Comparison of ENCODE assay signal across 29 cellular contexts in the genomic region with DNA sequence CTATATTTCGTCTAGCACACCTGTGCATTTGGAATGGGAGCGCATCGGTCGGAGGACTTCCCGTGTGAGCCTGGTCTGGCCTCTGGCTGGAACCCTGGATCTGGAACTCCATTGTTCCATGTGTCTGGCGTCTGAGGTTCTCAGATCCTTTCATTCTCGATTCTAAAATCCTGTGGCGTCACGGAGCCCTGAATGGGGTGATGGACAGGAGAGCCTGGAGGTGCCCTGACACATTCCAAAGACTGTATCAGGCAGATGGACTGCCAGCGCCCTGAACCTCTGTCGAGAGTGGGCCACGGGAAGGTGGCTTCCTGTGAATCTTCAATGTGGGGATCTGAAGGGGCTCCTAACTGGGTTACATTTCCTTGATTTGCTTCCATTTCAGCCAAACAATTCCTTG.
"Had no signal": no experiment of that assay in that cellular context is flagged by ENCODE, and none has a peak within 500 bp of the region (broad histone marks: within the 10 kb centered on the region; RNA-seq: fewer than 3 reads in every experiment).

No MANE protein-coding gene starts in this region.

- H3K36me3 ChIP-seq: brain microvascular endothelial cell, MG63 had no signal

- H3K27ac Mint-ChIP-seq: activated CD8-positive, alpha-beta T cell treated with anti-CD3 and anti-CD28 coated beads, Interleukin-2, amount 10 ng/mL, durations not matched to agents 7 days and 5 days; activated naive CD4-positive, alpha-beta T cell treated with anti-CD3 and anti-CD28 coated beads, Interleukin-2, amount 50 U/mL, for 72 hours; IgD-negative memory B cell; T-helper 1 cell treated with Interleukin-12 subunit alpha and Interleukin-12 subunit beta and Interleukin-4 antibody, amounts not matched to agents 30 μg/mL and 1 μg/mL, for 36 hours; WTC11 had no signal

- H3K27ac ChIP-seq: brain microvascular endothelial cell, KMS-11 had no signal

- H3K4me3 Mint-ChIP-seq: activated CD8-positive, alpha-beta T cell treated with anti-CD3 and anti-CD28 coated beads, Interleukin-2, amount 10 ng/mL, durations not matched to agents 7 days and 5 days; IgD-negative memory B cell; T-helper 1 cell treated with Interleukin-12 subunit alpha and Interleukin-12 subunit beta and Interleukin-4 antibody, amounts not matched to agents 30 μg/mL and 1 μg/mL, for 36 hours; WTC11 had no signal

- H3K4me1 Mint-ChIP-seq: IgD-negative memory B cell had no signal

- H3K4me3 ChIP-seq: MG63 had no signal

- H3K9me3 ChIP-seq: MG63 had no signal

- DNase-seq: activated CD4-positive, alpha-beta T cell treated with anti-CD3 and anti-CD28 coated beads for 48 hours; activated CD4-positive, alpha-beta T cell treated with anti-CD3 and anti-CD28 coated beads, Interleukin-2, amount 50 U/mL, for 4 hours; activated CD4-positive, CD25-positive, alpha-beta regulatory T cell treated with anti-CD3 and anti-CD28 coated beads, Interleukin-2, amount 50 U/mL, for 72 hours; activated CD8-positive, alpha-beta memory T cell treated with anti-CD3 and anti-CD28 coated beads, Interleukin-2, amount 50 U/mL, for 48 hours; activated CD8-positive, alpha-beta T cell treated with anti-CD3 and anti-CD28 coated beads, Interleukin-2, amount 10 ng/mL, durations not matched to agents 7 days and 5 days; activated effector memory CD4-positive, alpha-beta T cell treated with Interleukin-2 at 50 U/mL for 16 hours; activated naive CD4-positive, alpha-beta T cell treated with Interleukin-2 at 50 U/mL for 16 hours; activated T-cell treated with anti-CD3 and anti-CD28 coated beads, Interleukin-2, amount 50 U/mL, for 1 hour; brain microvascular endothelial cell; MG63; MV-4-11; NCI-H1092 treated with DMSO at 0.1 percent for 48 hours; NCI-H1417 treated with DMSO at 0.1 percent for 48 hours; NCI-H1694; NCI-H2029; NCI-H2107; NCI-H2171 treated with DMSO at 0.1 percent for 48 hours; NCI-H226; NCI-H510A; NCI-H82; OCI-M1; SHP77; T-helper 9 cell had no signal

- H3K4me2 ChIP-seq: KMS-11 had no signal

- H3K9ac ChIP-seq: KMS-11 had no signal

- H3K27me3 ChIP-seq: brain microvascular endothelial cell had no signal

- H3K36me3 Mint-ChIP-seq: activated naive CD4-positive, alpha-beta T cell treated with anti-CD3 and anti-CD28 coated beads, Interleukin-2, amount 50 U/mL, for 72 hours; WTC11 had no signal

- H3K9me3 Mint-ChIP-seq: activated naive CD4-positive, alpha-beta T cell treated with anti-CD3 and anti-CD28 coated beads, Interleukin-2, amount 50 U/mL, for 72 hours; IgD-negative memory B cell; T-helper 1 cell treated with Interleukin-12 subunit alpha and Interleukin-12 subunit beta and Interleukin-4 antibody, amounts not matched to agents 30 μg/mL and 1 μg/mL, for 36 hours; WTC11 had no signal

- ATAC-seq: activated CD8-positive, alpha-beta T cell treated with anti-CD3 and anti-CD28 coated beads, Interleukin-2, amount 10 ng/mL, durations not matched to agents 7 days and 5 days; activated naive CD4-positive, alpha-beta T cell treated with anti-CD3 and anti-CD28 coated beads, Interleukin-2, amount 50 U/mL, for 72 hours; Panc1; WTC11 had no signal
